In the genomic region with DNA sequence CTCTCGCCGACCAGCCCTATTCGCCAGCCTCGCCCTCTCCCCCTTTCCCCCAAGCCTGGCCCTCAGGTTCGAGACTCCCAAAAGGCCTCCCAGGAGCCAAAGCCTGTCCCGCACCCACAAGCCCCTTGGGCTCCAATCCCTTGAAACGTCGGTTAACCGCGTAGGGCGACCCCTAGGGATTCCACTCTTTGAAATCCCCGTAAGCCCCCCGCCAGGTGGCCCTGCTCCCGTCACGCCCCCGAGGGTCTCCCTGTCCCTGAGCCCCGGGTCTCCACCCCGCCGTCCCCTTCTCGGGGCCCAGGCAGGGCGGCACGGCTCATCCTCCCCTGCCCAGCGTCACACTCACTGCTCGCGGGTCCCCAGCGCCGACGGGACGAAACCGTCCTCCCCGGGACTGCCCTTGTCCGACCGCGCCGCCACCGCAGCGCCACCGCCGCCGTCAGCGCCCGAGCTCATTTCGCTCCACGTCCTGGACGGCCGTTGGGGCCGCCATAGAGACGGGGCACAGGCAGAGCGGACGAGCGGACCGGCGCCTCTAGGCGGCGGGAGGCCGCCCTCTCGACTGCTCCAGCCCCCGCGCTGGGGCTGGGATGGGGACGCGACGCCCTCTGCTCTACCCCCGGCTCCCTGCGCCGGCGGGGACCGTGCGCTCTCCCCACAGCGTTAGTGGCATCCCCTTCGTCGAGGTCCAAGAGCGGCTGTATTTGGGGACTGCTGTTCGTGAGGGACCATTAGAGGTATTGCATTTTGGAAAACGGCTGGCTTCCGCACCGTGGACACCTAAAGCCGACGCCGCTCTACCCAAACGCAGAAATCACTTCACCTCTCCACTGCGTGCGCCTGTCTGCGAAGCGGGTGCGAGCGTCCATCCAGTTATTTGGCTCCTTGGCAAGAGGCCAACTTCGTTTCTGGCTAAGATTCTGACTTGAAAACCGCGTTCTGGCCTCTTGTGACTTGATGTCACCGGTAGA, we compare ENCODE assay signal across 8 cellular contexts. TPM values are rescaled to one million over a fixed set of nuclear protein-coding genes. Genes with fewer than 3 reads are reported as not detected.
DNase-seq lines count a peak whose midpoint lies in the region; ATAC-seq and TF ChIP-seq lines count a peak whose summit lies in the region.

A gene (minus strand): TSS at position 510 of the 971 bp plus-strand sequence. CDS start 54 bp downstream, at position 456.

- peak; percentile 88 for ATAC-seq in HG03457 (IDR thresholded peaks at IDR 0.05; ENCODE audit: unreplicated experiment)

- no peaks in the 10 kb centered on the region for H3K9me3 ChIP-seq in liver (ENCODE audit: control insufficient read depth in 4 of 4, low read length in 3 of 4)

- peak within 1 kb of the TSS; percentile 74 to 98 for H3K9ac ChIP-seq in liver (ENCODE audit: low read depth in 1 of 2, low read length in 2 of 2)

- intact Hi-C loops in dendritic cell treated with granulocyte-macrophage colony-stimulating factor and Interleukin-4, amounts not matched to agents 40 ng/mL and 50 ng/mL, for 4 days (cut with micrococcal nuclease), result loop anchor here (1.0 to 5.0 kb wide), 2 partner anchors 10 to 126 kb away; a partner anchor contains a TSS

- H3K36me3 Mint-ChIP-seq in dendritic cell treated with granulocyte-macrophage colony-stimulating factor and Interleukin-4, amounts not matched to agents 40 ng/mL and 50 ng/mL, for 4 days (ENCODE audit: low read depth), result peaks cover 33% of the 10 kb centered on the region

- TF ChIP-seq CTCF in liver (IDR thresholded peaks at IDR 0.05; ENCODE audit: low read depth, low read length, missing input control), result peak; percentile 34

- under 1% methylated on average over 90 of the region's 90 CpGs for WGBS in liver

- DNase-seq in C1 segment of cervical spinal cord (lab: John Stamatoyannopoulos, UW) (peak in 13 of 14 donors; percentile 39 to 84 (median 71)), GM19240 (ENCODE audit: insufficient read length, low spot score) (peak; percentile 68), NCI-H526 treated with DMSO at 0.1 percent for 48 hours (lab: John Stamatoyannopoulos, UW) (peak; percentile 79)
- DNase-seq in activated CD4-positive, alpha-beta T cell treated with anti-CD3 and anti-CD28 coated beads, Interleukin-2, amount 50 U/mL, for 1 hour, result peak; percentile 79
- DNase-seq in stimulated activated CD4-positive, alpha-beta T cell treated with anti-CD3 and anti-CD28 coated beads, Interleukin-4, amount 100 ng/mL, for 24 hours, result peak; percentile 84

- peak within 1 kb of the TSS; percentile 88 to 94 (median 88) for H3K4me3 ChIP-seq in liver (ENCODE audit: low read depth in 1 of 3, low read length in 3 of 3)

- peak within 1 kb of the TSS; percentile 92 for H3K4me3 Mint-ChIP-seq in dendritic cell treated with granulocyte-macrophage colony-stimulating factor and Interleukin-4, amounts not matched to agents 40 ng/mL and 50 ng/mL, for 4 days

- no peaks in the 10 kb centered on the region for H3K9me3 Mint-ChIP-seq in dendritic cell treated with granulocyte-macrophage colony-stimulating factor and Interleukin-4, amounts not matched to agents 40 ng/mL and 50 ng/mL, for 4 days

- peak within 1 kb of the TSS; percentile 98 for H3K27ac Mint-ChIP-seq in dendritic cell treated with granulocyte-macrophage colony-stimulating factor and Interleukin-4, amounts not matched to agents 40 ng/mL and 50 ng/mL, for 4 days

- H3K27me3 Mint-ChIP-seq in dendritic cell treated with granulocyte-macrophage colony-stimulating factor and Interleukin-4, amounts not matched to agents 40 ng/mL and 50 ng/mL, for 4 days, result peaks cover 3% of the 10 kb centered on the region

- H3K36me3 ChIP-seq in liver (ENCODE audit: control insufficient read depth in 4 of 4, insufficient read depth in 3 of 4, low read depth in 1 of 4, low read length in 3 of 4), result peaks cover 0 to 6% (median 4%) of the 10 kb centered on the region in 4 donors

- peaks cover 17% of the 10 kb centered on the region for H3K4me1 Mint-ChIP-seq in dendritic cell treated with granulocyte-macrophage colony-stimulating factor and Interleukin-4, amounts not matched to agents 40 ng/mL and 50 ng/mL, for 4 days (ENCODE audit: low read depth)

- no peaks in the 10 kb centered on the region for H3K27me3 ChIP-seq in liver (ENCODE audit: control insufficient read depth in 4 of 4, insufficient read depth in 4 of 4, low read length in 3 of 4)

- peak within 1 kb of the TSS; percentile 78 to 91 for H3K27ac ChIP-seq in liver (ENCODE audit: low read depth in 1 of 2, low read length in 2 of 2)

- H3K4me1 ChIP-seq in liver (ENCODE audit: control insufficient read depth in 4 of 4, insufficient read depth in 4 of 4, low read length in 3 of 4), result peaks cover 0 to 10% (median 3%) of the 10 kb centered on the region in 4 donors

- TF ChIP-seq RAD21 in liver (IDR thresholded peaks at IDR 0.05), result peak; percentile 43 to 50

TF ChIP-seq in liver, 16 proteins besides CTCF, POLR2A, EP300 and RAD21:
- peak; percentile 96 for TF ChIP-seq YY1 (IDR thresholded peaks at IDR 0.05)
- TF ChIP-seq SP1 (IDR thresholded peaks at IDR 0.05), result no peak
- TF ChIP-seq, protein P1, sequence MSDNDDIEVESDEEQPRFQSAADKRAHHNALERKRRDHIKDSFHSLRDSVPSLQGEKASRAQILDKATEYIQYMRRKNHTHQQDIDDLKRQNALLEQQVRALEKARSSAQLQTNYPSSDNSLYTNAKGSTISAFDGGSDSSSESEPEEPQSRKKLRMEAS (IDR thresholded peaks at IDR 0.05), result no peak
- TF ChIP-seq HNF4G (IDR thresholded peaks at IDR 0.05), result no peak
- TF ChIP-seq, protein P2, sequence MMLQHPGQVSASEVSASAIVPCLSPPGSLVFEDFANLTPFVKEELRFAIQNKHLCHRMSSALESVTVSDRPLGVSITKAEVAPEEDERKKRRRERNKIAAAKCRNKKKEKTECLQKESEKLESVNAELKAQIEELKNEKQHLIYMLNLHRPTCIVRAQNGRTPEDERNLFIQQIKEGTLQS (IDR thresholded peaks at IDR 0.05), result no peak
- no peak for TF ChIP-seq EGR1 (IDR thresholded peaks at IDR 0.05; ENCODE audit: low read depth in 2 of 2)
- peak in 1 of 2 donors; percentile 11 for TF ChIP-seq RXRA (IDR thresholded peaks at IDR 0.05)
- TF ChIP-seq, protein P3, sequence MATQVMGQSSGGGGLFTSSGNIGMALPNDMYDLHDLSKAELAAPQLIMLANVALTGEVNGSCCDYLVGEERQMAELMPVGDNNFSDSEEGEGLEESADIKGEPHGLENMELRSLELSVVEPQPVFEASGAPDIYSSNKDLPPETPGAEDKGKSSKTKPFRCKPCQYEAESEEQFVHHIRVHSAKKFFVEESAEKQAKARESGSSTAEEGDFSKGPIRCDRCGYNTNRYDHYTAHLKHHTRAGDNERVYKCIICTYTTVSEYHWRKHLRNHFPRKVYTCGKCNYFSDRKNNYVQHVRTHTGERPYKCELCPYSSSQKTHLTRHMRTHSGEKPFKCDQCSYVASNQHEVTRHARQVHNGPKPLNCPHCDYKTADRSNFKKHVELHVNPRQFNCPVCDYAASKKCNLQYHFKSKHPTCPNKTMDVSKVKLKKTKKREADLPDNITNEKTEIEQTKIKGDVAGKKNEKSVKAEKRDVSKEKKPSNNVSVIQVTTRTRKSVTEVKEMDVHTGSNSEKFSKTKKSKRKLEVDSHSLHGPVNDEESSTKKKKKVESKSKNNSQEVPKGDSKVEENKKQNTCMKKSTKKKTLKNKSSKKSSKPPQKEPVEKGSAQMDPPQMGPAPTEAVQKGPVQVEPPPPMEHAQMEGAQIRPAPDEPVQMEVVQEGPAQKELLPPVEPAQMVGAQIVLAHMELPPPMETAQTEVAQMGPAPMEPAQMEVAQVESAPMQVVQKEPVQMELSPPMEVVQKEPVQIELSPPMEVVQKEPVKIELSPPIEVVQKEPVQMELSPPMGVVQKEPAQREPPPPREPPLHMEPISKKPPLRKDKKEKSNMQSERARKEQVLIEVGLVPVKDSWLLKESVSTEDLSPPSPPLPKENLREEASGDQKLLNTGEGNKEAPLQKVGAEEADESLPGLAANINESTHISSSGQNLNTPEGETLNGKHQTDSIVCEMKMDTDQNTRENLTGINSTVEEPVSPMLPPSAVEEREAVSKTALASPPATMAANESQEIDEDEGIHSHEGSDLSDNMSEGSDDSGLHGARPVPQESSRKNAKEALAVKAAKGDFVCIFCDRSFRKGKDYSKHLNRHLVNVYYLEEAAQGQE (IDR thresholded peaks at IDR 0.05), result peak; percentile 77
- TF ChIP-seq NR2F2 (IDR thresholded peaks at IDR 0.05), result no peak
- TF ChIP-seq TAF1 (conservative IDR thresholded peaks at IDR 0.05), result peak; percentile 38
- no peak for TF ChIP-seq FOXA2 (IDR thresholded peaks at IDR 0.05)
- no peak for TF ChIP-seq JUND (IDR thresholded peaks at IDR 0.05)
- TF ChIP-seq HNF4A (conservative IDR thresholded peaks at IDR 0.05), result no peak
- no peak for TF ChIP-seq FOXA1 (IDR thresholded peaks at IDR 0.05)

RNA-seq across cellular contexts. Expression of the gene that starts here (rescaled TPM):
- 10 to 100 TPM; 10.0 to 12.7 TPM for total RNA-seq in liver
- polyA plus RNA-seq in liver, result 1 to 10 TPM; 5.9 to 7.0 TPM

Comparison
In these comparisons a context has a peak if more than half of its experiments do, and no peak if none do; other contexts are left out.
1. Peak in every context shown above with its lines: DNase-seq, ATAC-seq, H3K4me3 ChIP-seq and H3K27ac ChIP-seq.